17 cellular contexts compared by ENCODE assay signal in genomic region chr4:106333186-106333585, GRCh38. TPM values are rescaled to one million over a fixed set of nuclear protein-coding genes. Genes with fewer than 3 reads are reported as not detected.
DNase-seq lines count a peak whose midpoint lies in the region; ATAC-seq, FAIRE-seq and TF ChIP-seq lines count a peak whose summit lies in the region.
"Had no signal": no experiment of that assay in that cellular context is flagged by ENCODE, and none has a peak within 500 bp of the region (broad histone marks: within the 10 kb centered on the region; RNA-seq: fewer than 3 reads in every experiment).

No MANE protein-coding gene starts in this region.

- H3K4me3 ChIP-seq in astrocyte (ENCODE audit: insufficient read depth, low read depth, low read length), result no peak overlapping the region
- no peak overlapping the region for H3K4me3 ChIP-seq in HepG2 (replicated peaks in 1 of 3; ENCODE audit: insufficient read depth in 1 of 3, low read depth in 2 of 3, low read length in 3 of 3)
- H3K4me3 ChIP-seq in small intestine (ENCODE audit: low read depth in 1 of 2, low read length in 2 of 2), result no peak overlapping the region
- H3K4me3 ChIP-seq: BLaER1 treated with 17β-estradiol and CSF1 and Interleukin-3, amounts not matched to agents 10 nM and 100 nM had no signal

- H3K4me1 Mint-ChIP-seq in astrocyte (ENCODE audit: low read depth, unreplicated experiment) (no peaks in the 10 kb centered on the region), glutamatergic neuron (ENCODE audit: low read depth, unreplicated experiment) (peaks cover 6% of the 10 kb centered on the region)
- H3K4me1 Mint-ChIP-seq in activated CD4-positive, alpha-beta memory T cell treated with anti-CD3 and anti-CD28 coated beads for 36 hours (ENCODE audit: low read depth), result peaks cover 7% of the 10 kb centered on the region
- H3K4me1 Mint-ChIP-seq in T-helper 2 cell treated with Interferon-gamma antibody and Interleukin-4, amounts not matched to agents 5 μg/mL and 100 μg/mL, for 36 hours (ENCODE audit: low read depth), result peaks cover 4% of the 10 kb centered on the region

- no peak overlapping the region for H2AFZ ChIP-seq in astrocyte (ENCODE audit: low read depth, low read length)
- no peak overlapping the region for H2AFZ ChIP-seq in HepG2 (ENCODE audit: low read length)

- WGBS in HepG2 (ENCODE audit: low lambda C conversion rate), result 53% methylated on average over 5 of the region's 5 CpGs
- WGBS in small intestine, 3 donors, result 48 to 80% (median 63%) methylated on average over 5 of the region's 5 CpGs

- peaks cover 20% of the 10 kb centered on the region for H3K36me3 Mint-ChIP-seq in astrocyte (ENCODE audit: low read depth, unreplicated experiment)
- peaks cover 11% of the 10 kb centered on the region for H3K36me3 Mint-ChIP-seq in glutamatergic neuron (ENCODE audit: unreplicated experiment)
- peaks cover 64% of the 10 kb centered on the region for H3K36me3 Mint-ChIP-seq in activated CD4-positive, alpha-beta memory T cell treated with anti-CD3 and anti-CD28 coated beads for 36 hours
- peaks cover 68% of the 10 kb centered on the region for H3K36me3 Mint-ChIP-seq in T-helper 2 cell treated with Interferon-gamma antibody and Interleukin-4, amounts not matched to agents 5 μg/mL and 100 μg/mL, for 36 hours (ENCODE audit: low read depth)

- peaks cover 39% of the 10 kb centered on the region for H3K36me3 ChIP-seq in astrocyte (ENCODE audit: insufficient read depth, low read length)
- peaks cover 10 to 66% of the 10 kb centered on the region in 2 experiments for H3K36me3 ChIP-seq in HepG2 (replicated peaks in 1 of 2; ENCODE audit: control insufficient read depth in 1 of 2, insufficient read depth in 2 of 2, low read length in 2 of 2)
- H3K36me3 ChIP-seq in small intestine (ENCODE audit: control insufficient read depth in 2 of 2, insufficient read depth in 2 of 2, low read length in 2 of 2), result peaks cover 10 to 15% of the 10 kb centered on the region in 2 donors

- no peaks in the 10 kb centered on the region for H3K9me3 ChIP-seq in astrocyte (ENCODE audit: insufficient read depth, low read depth, low read length)
- H3K9me3 ChIP-seq in HepG2 (ENCODE audit: low read length), result peaks cover 10% of the 10 kb centered on the region
- no peaks in the 10 kb centered on the region for H3K9me3 ChIP-seq in small intestine (ENCODE audit: control insufficient read depth, low read depth)

- TF ChIP-seq CTCF in astrocyte (IDR thresholded peaks at IDR 0.05; ENCODE audit: insufficient read depth, low read depth, low read length), result no peak
- no peak for TF ChIP-seq CTCF in glutamatergic neuron (IDR thresholded peaks at IDR 0.05; ENCODE audit: partially characterized antibody, unreplicated experiment)
- TF ChIP-seq CTCF in HepG2 (CRISPR knock-in tag; IDR thresholded peaks at IDR 0.05), result no peak

- H3K4me2 ChIP-seq in astrocyte (ENCODE audit: low read length) (no peak overlapping the region), HepG2 (ENCODE audit: low read depth, low read length) (no peak overlapping the region)
- H3K4me2 ChIP-seq: BLaER1 treated with 17β-estradiol and CSF1 and Interleukin-3, amounts not matched to agents 10 nM and 100 nM had no signal

- H3K27me3 ChIP-seq in astrocyte (ENCODE audit: insufficient read depth, low read length) (no peaks in the 10 kb centered on the region), HepG2 (ENCODE audit: control insufficient read depth in 1 of 2, insufficient read depth in 2 of 2, low read length in 2 of 2) (no peaks in the 10 kb centered on the region), small intestine (ENCODE audit: control insufficient read depth in 2 of 2, insufficient read depth in 2 of 2, low read length in 2 of 2) (no peaks in the 10 kb centered on the region)
- H3K27me3 ChIP-seq: BLaER1 treated with 17β-estradiol and CSF1 and Interleukin-3, amounts not matched to agents 10 nM and 100 nM had no signal

- no peak for TF ChIP-seq RAD21 in HepG2 (CRISPR knock-in tag; IDR thresholded peaks at IDR 0.05)

- TF ChIP-seq EP300 in HepG2 (IDR thresholded peaks at IDR 0.05; ENCODE audit: low read depth in 2 of 2, low read length in 2 of 2) (no peak), HepG2 (CRISPR knock-in tag; IDR thresholded peaks at IDR 0.05; ENCODE audit: borderline replicate concordance) (no peak)

- intact Hi-C loops in HepG2 (cut with micrococcal nuclease; ENCODE audit: unreplicated experiment), result no loop called here
- intact Hi-C loops in activated CD4-positive, alpha-beta memory T cell treated with anti-CD3 and anti-CD28 coated beads for 36 hours (cut with micrococcal nuclease), result no loop called here

- H3K9me3 Mint-ChIP-seq in astrocyte (ENCODE audit: unreplicated experiment), result no peaks in the 10 kb centered on the region
- H3K9me3 Mint-ChIP-seq in glutamatergic neuron (ENCODE audit: unreplicated experiment), result no peaks in the 10 kb centered on the region
- H3K9me3 Mint-ChIP-seq in activated CD4-positive, alpha-beta memory T cell treated with anti-CD3 and anti-CD28 coated beads for 36 hours, result peaks cover 10% of the 10 kb centered on the region
- peaks cover 13% of the 10 kb centered on the region for H3K9me3 Mint-ChIP-seq in T-helper 2 cell treated with Interferon-gamma antibody and Interleukin-4, amounts not matched to agents 5 μg/mL and 100 μg/mL, for 36 hours

- H3K4me3 Mint-ChIP-seq in astrocyte (ENCODE audit: unreplicated experiment) (no peak overlapping the region), glutamatergic neuron (ENCODE audit: unreplicated experiment) (no peak overlapping the region)
- no peak overlapping the region for H3K4me3 Mint-ChIP-seq in activated CD4-positive, alpha-beta memory T cell treated with anti-CD3 and anti-CD28 coated beads for 36 hours
- H3K4me3 Mint-ChIP-seq in T-helper 2 cell treated with Interferon-gamma antibody and Interleukin-4, amounts not matched to agents 5 μg/mL and 100 μg/mL, for 36 hours, result no peak overlapping the region
- H3K4me3 Mint-ChIP-seq: CD4-positive, CD25-positive, alpha-beta regulatory T cell; HFFc6 had no signal

- CTCF ChIA-PET in HepG2 (lab: Yijun Ruan, JAX; ENCODE audit: low intra/inter-chr PET ratio, low total read pairs), result no interaction called here
- CTCF ChIA-PET in activated CD4-positive, alpha-beta memory T cell treated with anti-CD3 and anti-CD28 coated beads for 36 hours (lab: Charles Lee), result interaction anchor here (0.6 kb wide), 1 partner anchor 52 kb away, joined by 3 read pairs; no protein-coding TSS in a partner anchor

- peaks cover 3% of the 10 kb centered on the region for H4K20me1 ChIP-seq in astrocyte (ENCODE audit: insufficient read depth, low read length)
- no peaks in the 10 kb centered on the region for H4K20me1 ChIP-seq in HepG2 (ENCODE audit: insufficient read depth, low read length)

- no peaks in the 10 kb centered on the region for H3K4me1 ChIP-seq in astrocyte (ENCODE audit: insufficient read depth, low read length)
- H3K4me1 ChIP-seq in HepG2 (ENCODE audit: insufficient read depth, low read length), result peaks cover 23% of the 10 kb centered on the region
- no peaks in the 10 kb centered on the region for H3K4me1 ChIP-seq in small intestine (ENCODE audit: control insufficient read depth in 2 of 2, insufficient read depth in 1 of 2, low read depth in 1 of 2, low read length in 1 of 2)
- H3K4me1 ChIP-seq: BLaER1 treated with 17β-estradiol and CSF1 and Interleukin-3, amounts not matched to agents 10 nM and 100 nM had no signal

- DNase-seq in astrocyte (ENCODE audit: low read depth), result no peak
- DNase-seq in glutamatergic neuron, result no peak
- DNase-seq in HepG2 (ENCODE audit: low spot score), result peak; percentile 46
- DNase-seq in small intestine, result peak; percentile 61
- no peak for DNase-seq in activated CD4-positive, alpha-beta memory T cell treated with anti-CD3 and anti-CD28 coated beads for 36 hours
- no peak for DNase-seq in T-helper 2 cell treated with Interferon-gamma antibody and Interleukin-4, amounts not matched to agents 5 μg/mL and 100 μg/mL, for 36 hours (ENCODE audit: low spot score)
- DNase-seq: ACHN; CD4-positive, CD25-positive, alpha-beta regulatory T cell; DMS53; GF-D8; HCEC 1CT; HFFc6 had no signal

- POLR2A ChIA-PET in HepG2 (lab: Yijun Ruan, JAX), result interaction anchor here (1.2 kb wide), 2 partner anchors 46 to 69 kb away, joined by 3 to 4 read pairs; no protein-coding TSS in a partner anchor
- POLR2A ChIA-PET in activated CD4-positive, alpha-beta memory T cell treated with anti-CD3 and anti-CD28 coated beads for 36 hours (lab: Charles Lee), result no interaction called here

- peaks cover 3% of the 10 kb centered on the region for H3K79me2 ChIP-seq in astrocyte (ENCODE audit: insufficient read depth, low read length)
- H3K79me2 ChIP-seq in HepG2 (ENCODE audit: insufficient read depth, low read length), result peaks cover 2% of the 10 kb centered on the region

- FAIRE-seq in astrocyte (lab: Jason Lieb, UNC), result peak; percentile 54
- FAIRE-seq in HepG2 (lab: Jason Lieb, UNC), result no peak
- no peak for FAIRE-seq in small intestine (lab: Jason Lieb, UNC)
- FAIRE-seq: H1, HTR-8/SVneo had no signal

- in situ Hi-C loops in HepG2 (cut with HindIII; ENCODE audit: extremely low pct_ligation_motif_present, low pct_unique_long_range_greater_than_20kb), result no loop called here

- BruUV-seq in HepG2 (replicated peaks; lab: Mats Ljungman, UMichigan), result no TSS peak

- H3K27ac ChIP-seq in astrocyte (ENCODE audit: low read depth, low read length), result no peak overlapping the region
- H3K27ac ChIP-seq in HepG2 (ENCODE audit: extremely low read length, insufficient read depth, low read length), result peak overlapping the region; percentile 52
- H3K27ac ChIP-seq in small intestine (ENCODE audit: low read depth in 1 of 2, low read length in 1 of 2), result no peak overlapping the region
- H3K27ac ChIP-seq: BLaER1 treated with 17β-estradiol and CSF1 and Interleukin-3, amounts not matched to agents 10 nM and 100 nM had no signal

- no peak overlapping the region for H3K27ac Mint-ChIP-seq in astrocyte (ENCODE audit: unreplicated experiment)
- peak overlapping the region; percentile 7 for H3K27ac Mint-ChIP-seq in glutamatergic neuron (ENCODE audit: unreplicated experiment)
- H3K27ac Mint-ChIP-seq in activated CD4-positive, alpha-beta memory T cell treated with anti-CD3 and anti-CD28 coated beads for 36 hours, result no peak overlapping the region
- H3K27ac Mint-ChIP-seq in T-helper 2 cell treated with Interferon-gamma antibody and Interleukin-4, amounts not matched to agents 5 μg/mL and 100 μg/mL, for 36 hours, result no peak overlapping the region
- H3K27ac Mint-ChIP-seq: CD4-positive, CD25-positive, alpha-beta regulatory T cell; HFFc6 had no signal

- H3K9ac ChIP-seq in astrocyte (ENCODE audit: low read length) (no peak overlapping the region), HepG2 (ENCODE audit: insufficient read depth, low read depth, low read length) (no peak overlapping the region)
- H3K9ac ChIP-seq: BLaER1 treated with 17β-estradiol and CSF1 and Interleukin-3, amounts not matched to agents 10 nM and 100 nM had no signal

- ATAC-seq in HepG2 (peak; percentile 76), GM18498 (IDR thresholded peaks at IDR 0.05; ENCODE audit: unreplicated experiment) (no peak)

- no peak for TF ChIP-seq POLR2A in HepG2 (IDR thresholded peaks at IDR 0.05; ENCODE audit: insufficient read depth in 1 of 2, low read depth in 2 of 2, low read length in 2 of 2)

- H3K27me3 Mint-ChIP-seq in astrocyte (ENCODE audit: low read depth, unreplicated experiment) (no peaks in the 10 kb centered on the region), glutamatergic neuron (ENCODE audit: unreplicated experiment) (no peaks in the 10 kb centered on the region)
- H3K27me3 Mint-ChIP-seq in activated CD4-positive, alpha-beta memory T cell treated with anti-CD3 and anti-CD28 coated beads for 36 hours, result no peaks in the 10 kb centered on the region
- no peaks in the 10 kb centered on the region for H3K27me3 Mint-ChIP-seq in T-helper 2 cell treated with Interferon-gamma antibody and Interleukin-4, amounts not matched to agents 5 μg/mL and 100 μg/mL, for 36 hours (ENCODE audit: low read depth)
- H3K27me3 Mint-ChIP-seq: CD4-positive, CD25-positive, alpha-beta regulatory T cell had no signal

RNA-seq across cellular contexts. Expression of gene AIMP1, which starts 16.8 kb away (rescaled TPM):
- total RNA-seq in astrocyte (46.8 and 53.4 TPM in 2 replicates), glutamatergic neuron (ENCODE audit: unreplicated experiment) (30.2 TPM), HepG2 (2016; rRNA removed; fragmentation: Illumina TruSeq; extraction: Trizol) (82.9 and 116 TPM in 2 replicates)
- total RNA-seq in HepG2 (2016; cell fraction: cytosol; rRNA removed; fragmentation: Illumina TruSeq; extraction: Trizol; ENCODE audit: low read depth), result 30.5 and 34.0 TPM in 2 replicates
- total RNA-seq in HepG2 (2016; cell fraction: insoluble cytoplasmic fraction; rRNA removed; fragmentation: Illumina TruSeq; extraction: Trizol), result 83.6 and 117 TPM in 2 replicates
- 39.0 and 40.1 TPM in 2 replicates for total RNA-seq in HepG2 (2016; cell fraction: membrane; rRNA removed; fragmentation: Illumina TruSeq; extraction: Trizol)
- 44.3 and 52.5 TPM in 2 replicates for total RNA-seq in HepG2 (2016; cell fraction: nucleus; rRNA removed; fragmentation: Illumina TruSeq; extraction: Trizol)
- polyA plus RNA-seq in HepG2 (2011; rRNA removed) (19.6 and 28.6 TPM in 2 replicates), small intestine (10 to 100 TPM; 34.4 to 38.9 (median 35.9) TPM)
- polyA plus RNA-seq in HepG2 (2011; cell fraction: cytosol; rRNA removed), result 10.4 and 14.9 TPM in 2 replicates
- polyA plus RNA-seq in HepG2 (2011; cell fraction: nucleus; rRNA removed), result 14.5 and 20.1 TPM in 2 replicates
- polyA plus RNA-seq in HepG2 (2012), result 51.2 and 79.1 TPM in 2 replicates
- 20.3 and 22.2 TPM in 2 replicates for polyA plus RNA-seq in HepG2 (2016; cell fraction: cytosol; fragmentation: Illumina TruSeq; extraction: Trizol; ENCODE audit: low read depth)
- polyA plus RNA-seq in HepG2 (2016; cell fraction: insoluble cytoplasmic fraction; fragmentation: Illumina TruSeq; extraction: Trizol; ENCODE audit: low read depth), result 110 and 116 TPM in 2 replicates
- polyA plus RNA-seq in HepG2 (2016; cell fraction: membrane; fragmentation: Illumina TruSeq; extraction: Trizol; ENCODE audit: low read depth), result 23.9 and 29.0 TPM in 2 replicates
- polyA plus RNA-seq in HepG2 (2016; cell fraction: nucleus; fragmentation: Illumina TruSeq; extraction: Trizol; ENCODE audit: insufficient read depth, low read depth), result 92.7 and 105 TPM in 2 replicates
- polyA minus RNA-seq in HepG2 (2011; rRNA and poly(A)+ RNA removed; ENCODE audit: low replicate concordance), result 2.7 and 3.9 TPM in 2 replicates
- 10.7 and 11.9 TPM in 2 replicates for polyA minus RNA-seq in HepG2 (2011; cell fraction: cytosol; rRNA and poly(A)+ RNA removed)
- polyA minus RNA-seq in HepG2 (2011; cell fraction: nucleus; rRNA and poly(A)+ RNA removed), result 20.3 and 25.0 TPM in 2 replicates
- 10 to 100 TPM; 59.2 to 60.1 TPM for total RNA-seq in activated CD4-positive, alpha-beta memory T cell treated with anti-CD3 and anti-CD28 coated beads for 36 hours

RNA-seq across cellular contexts. Expression of gene TBCK, which starts 17.2 kb away (rescaled TPM):
- total RNA-seq in astrocyte (25.8 and 27.9 TPM in 2 replicates), glutamatergic neuron (ENCODE audit: unreplicated experiment) (81.4 TPM), HepG2 (2016; rRNA removed; fragmentation: Illumina TruSeq; extraction: Trizol) (44.3 and 51.0 TPM in 2 replicates)
- total RNA-seq in HepG2 (2016; cell fraction: cytosol; rRNA removed; fragmentation: Illumina TruSeq; extraction: Trizol; ENCODE audit: low read depth), result 51.6 and 59.0 TPM in 2 replicates
- 38.7 and 48.0 TPM in 2 replicates for total RNA-seq in HepG2 (2016; cell fraction: insoluble cytoplasmic fraction; rRNA removed; fragmentation: Illumina TruSeq; extraction: Trizol)
- total RNA-seq in HepG2 (2016; cell fraction: membrane; rRNA removed; fragmentation: Illumina TruSeq; extraction: Trizol), result 31.2 and 40.8 TPM in 2 replicates
- total RNA-seq in HepG2 (2016; cell fraction: nucleus; rRNA removed; fragmentation: Illumina TruSeq; extraction: Trizol), result 170 and 177 TPM in 2 replicates
- polyA plus RNA-seq in HepG2 (2011; rRNA removed) (55.7 and 62.4 TPM in 2 replicates), small intestine (10 to 100 TPM in 1 of 3 donors, 1 to 10 TPM in 2; 5.1 to 10.1 (median 8.5) TPM)
- 20.1 and 25.7 TPM in 2 replicates for polyA plus RNA-seq in HepG2 (2011; cell fraction: cytosol; rRNA removed)
- 121 and 149 TPM in 2 replicates for polyA plus RNA-seq in HepG2 (2011; cell fraction: nucleus; rRNA removed)
- polyA plus RNA-seq in HepG2 (2012), result 24.7 and 32.0 TPM in 2 replicates
- 1.9 and 2.8 TPM in 2 replicates for polyA plus RNA-seq in HepG2 (2016; cell fraction: cytosol; fragmentation: Illumina TruSeq; extraction: Trizol; ENCODE audit: low read depth)
- polyA plus RNA-seq in HepG2 (2016; cell fraction: insoluble cytoplasmic fraction; fragmentation: Illumina TruSeq; extraction: Trizol; ENCODE audit: low read depth), result 27.6 and 28.6 TPM in 2 replicates
- polyA plus RNA-seq in HepG2 (2016; cell fraction: membrane; fragmentation: Illumina TruSeq; extraction: Trizol; ENCODE audit: low read depth), result 6.4 and 6.6 TPM in 2 replicates
- 52.1 and 53.0 TPM in 2 replicates for polyA plus RNA-seq in HepG2 (2016; cell fraction: nucleus; fragmentation: Illumina TruSeq; extraction: Trizol; ENCODE audit: insufficient read depth, low read depth)
- 16.3 and 149 TPM in 2 replicates for polyA minus RNA-seq in HepG2 (2011; rRNA and poly(A)+ RNA removed; ENCODE audit: low replicate concordance)
- polyA minus RNA-seq in HepG2 (2011; cell fraction: cytosol; rRNA and poly(A)+ RNA removed), result 25.6 and 32.7 TPM in 2 replicates
- polyA minus RNA-seq in HepG2 (2011; cell fraction: nucleus; rRNA and poly(A)+ RNA removed), result 587 and 688 TPM in 2 replicates
- 10 to 100 TPM; 20.2 to 22.0 TPM for total RNA-seq in activated CD4-positive, alpha-beta memory T cell treated with anti-CD3 and anti-CD28 coated beads for 36 hours

RNA-seq across cellular contexts. Expression of gene GIMD1, which starts 35.4 kb away (rescaled TPM):
- total RNA-seq in astrocyte, result not detected in 2 replicates
- not detected for total RNA-seq in glutamatergic neuron (ENCODE audit: unreplicated experiment)
- not detected in 2 replicates for total RNA-seq in HepG2 (2016; rRNA removed; fragmentation: Illumina TruSeq; extraction: Trizol)
- total RNA-seq in HepG2 (2016; cell fraction: cytosol; rRNA removed; fragmentation: Illumina TruSeq; extraction: Trizol; ENCODE audit: low read depth), result not detected in 2 replicates
- not detected in 2 replicates for total RNA-seq in HepG2 (2016; cell fraction: insoluble cytoplasmic fraction; rRNA removed; fragmentation: Illumina TruSeq; extraction: Trizol)
- total RNA-seq in HepG2 (2016; cell fraction: membrane; rRNA removed; fragmentation: Illumina TruSeq; extraction: Trizol), result not detected in 2 replicates
- not detected in 2 replicates for total RNA-seq in HepG2 (2016; cell fraction: nucleus; rRNA removed; fragmentation: Illumina TruSeq; extraction: Trizol)
- not detected in 2 replicates for polyA plus RNA-seq in HepG2 (2011; rRNA removed)
- polyA plus RNA-seq in HepG2 (2011; cell fraction: cytosol; rRNA removed), result not detected in 2 replicates
- polyA plus RNA-seq in HepG2 (2011; cell fraction: nucleus; rRNA removed), result not detected in 2 replicates
- not detected in 2 replicates for polyA plus RNA-seq in HepG2 (2012)
- polyA plus RNA-seq in HepG2 (2016; cell fraction: cytosol; fragmentation: Illumina TruSeq; extraction: Trizol; ENCODE audit: low read depth), result not detected in 2 replicates
- not detected in 2 replicates for polyA plus RNA-seq in HepG2 (2016; cell fraction: insoluble cytoplasmic fraction; fragmentation: Illumina TruSeq; extraction: Trizol; ENCODE audit: low read depth)
- not detected in 2 replicates for polyA plus RNA-seq in HepG2 (2016; cell fraction: membrane; fragmentation: Illumina TruSeq; extraction: Trizol; ENCODE audit: low read depth)
- polyA plus RNA-seq in HepG2 (2016; cell fraction: nucleus; fragmentation: Illumina TruSeq; extraction: Trizol; ENCODE audit: insufficient read depth, low read depth), result not detected in 2 replicates
- polyA minus RNA-seq in HepG2 (2011; rRNA and poly(A)+ RNA removed; ENCODE audit: low replicate concordance), result not detected in 2 replicates
- not detected in 2 replicates for polyA minus RNA-seq in HepG2 (2011; cell fraction: cytosol; rRNA and poly(A)+ RNA removed)
- polyA minus RNA-seq in HepG2 (2011; cell fraction: nucleus; rRNA and poly(A)+ RNA removed), result not detected in 2 replicates
- polyA plus RNA-seq in small intestine, result 100 to 1,000 TPM in 2 of 3 donors, 10 to 100 TPM in 1; 25.4 to 144 (median 114) TPM
- total RNA-seq in activated CD4-positive, alpha-beta memory T cell treated with anti-CD3 and anti-CD28 coated beads for 36 hours, result not detected
- total RNA-seq: A172; CD4-positive, CD25-positive, alpha-beta regulatory T cell; H1; HFFc6 had no signal
- polyA plus RNA-seq: CD4-positive, CD25-positive, alpha-beta regulatory T cell; H1 had no signal

Comparison
In these comparisons a context has a peak if more than half of its experiments do, and no peak if none do; other contexts are left out.
1. DNase-seq: peak in HepG2 (single experiment) and small intestine (single experiment); none in astrocyte (single experiment), glutamatergic neuron (single experiment), activated CD4-positive, alpha-beta memory T cell treated with anti-CD3 and anti-CD28 coated beads for 36 hours (single experiment) and T-helper 2 cell treated with Interferon-gamma antibody and Interleukin-4, amounts not matched to agents 5 μg/mL and 100 μg/mL, for 36 hours (single experiment).